Comparison of ENCODE assay signal across 8 cellular contexts in genomic region chr4:2536193-2537010, GRCh38. TPM values are rescaled to one million over a fixed set of nuclear protein-coding genes. Genes with fewer than 3 reads are reported as not detected.
A peak's percentile ranks its signal among the peaks of the same experiment; 100 is the strongest.
DNase-seq lines count a peak whose midpoint lies in the region; ATAC-seq and TF ChIP-seq lines count a peak whose summit lies in the region.

TSS of gene FAM193A (plus strand) at chr4:2536647. CDS start at chr4:2536916, 269 bp downstream.

- H3K27ac ChIP-seq in upper lobe of left lung = peak within 1 kb of the TSS; percentile 89 to 97 (median 93)

- peak within 1 kb of the TSS; percentile 94 for H3K27ac Mint-ChIP-seq in T-helper 1 cell treated with Interleukin-12 subunit alpha and Interleukin-12 subunit beta and Interleukin-4 antibody, amounts not matched to agents 30 μg/mL and 1 μg/mL, for 36 hours

- DNase-seq in NCI-H1694 treated with DMSO at 0.1 percent for 48 hours (lab: John Stamatoyannopoulos, UW) = peak; percentile 93
- DNase-seq in amniotic stem cell (lab: John Stamatoyannopoulos, UW) = peak; percentile 96
- DNase-seq in left cardiac atrium = peak; percentile 99
- peak; percentile 100 for DNase-seq in posterior vena cava (ENCODE audit: low spot score)
- peak; percentile 99 to 100 for DNase-seq in upper lobe of left lung

- no peaks in the 10 kb centered on the region for H3K9me3 ChIP-seq in upper lobe of left lung

- H3K4me1 Mint-ChIP-seq in T-helper 1 cell treated with Interleukin-12 subunit alpha and Interleukin-12 subunit beta and Interleukin-4 antibody, amounts not matched to agents 30 μg/mL and 1 μg/mL, for 36 hours (ENCODE audit: low read depth) = peaks cover 13% of the 10 kb centered on the region

- TF ChIP-seq POLR2A in upper lobe of left lung (IDR thresholded peaks at IDR 0.05) = peak in 2 of 4 donors; percentile 5 to 73

- no peaks in the 10 kb centered on the region for H3K9me3 Mint-ChIP-seq in T-helper 1 cell treated with Interleukin-12 subunit alpha and Interleukin-12 subunit beta and Interleukin-4 antibody, amounts not matched to agents 30 μg/mL and 1 μg/mL, for 36 hours

- TF ChIP-seq EP300 in upper lobe of left lung (IDR thresholded peaks at IDR 0.05) = peak in 1 of 4 donors; percentile 18

- peaks cover 22 to 33% (median 24%) of the 10 kb centered on the region in 4 donors for H3K4me1 ChIP-seq in upper lobe of left lung

- peak; percentile 69 for ATAC-seq in GM18499 (IDR thresholded peaks at IDR 0.05; ENCODE audit: insufficient read depth, unreplicated experiment)
- ATAC-seq in HG02938 (IDR thresholded peaks at IDR 0.05; ENCODE audit: unreplicated experiment) = peak; percentile 80
- peak; percentile 97 to 98 for ATAC-seq in left cardiac atrium
- ATAC-seq in upper lobe of left lung (ENCODE audit: low FRiP score in 2 of 2) = peak; percentile 98 to 100

- WGBS in upper lobe of left lung, 2 donors = 6% methylated on average over 16 of the region's 106 CpGs; no CpG with 5 or more reads in 1 of the 2 donors

- H3K4me3 Mint-ChIP-seq in T-helper 1 cell treated with Interleukin-12 subunit alpha and Interleukin-12 subunit beta and Interleukin-4 antibody, amounts not matched to agents 30 μg/mL and 1 μg/mL, for 36 hours = peak within 1 kb of the TSS; percentile 88

- intact Hi-C loops in left cardiac atrium (cut with DNase I) = loop anchor here in 1 of 2 donors (10.0 kb wide), 1 partner anchor 72 kb away; the partner anchor contains the start of gene RNF4
- intact Hi-C loops in posterior vena cava (cut with DNase I) = no loop called here

- H3K4me3 ChIP-seq in upper lobe of left lung = peak within 1 kb of the TSS; percentile 82 to 97 (median 94)

- no peaks in the 10 kb centered on the region for H3K36me3 ChIP-seq in upper lobe of left lung

- no peaks in the 10 kb centered on the region for H3K36me3 Mint-ChIP-seq in T-helper 1 cell treated with Interleukin-12 subunit alpha and Interleukin-12 subunit beta and Interleukin-4 antibody, amounts not matched to agents 30 μg/mL and 1 μg/mL, for 36 hours (ENCODE audit: low read depth)

- TF ChIP-seq CTCF in upper lobe of left lung (IDR thresholded peaks at IDR 0.05) = peak in 3 of 6 experiments; percentile 23 to 28 (median 24)

- no peaks in the 10 kb centered on the region for H3K27me3 Mint-ChIP-seq in T-helper 1 cell treated with Interleukin-12 subunit alpha and Interleukin-12 subunit beta and Interleukin-4 antibody, amounts not matched to agents 30 μg/mL and 1 μg/mL, for 36 hours (ENCODE audit: low read depth)

- no peaks in the 10 kb centered on the region for H3K27me3 ChIP-seq in upper lobe of left lung

RNA-seq across cellular contexts. Expression of gene FAM193A, which starts in this region (rescaled TPM):
- total RNA-seq in left cardiac atrium (10 to 100 TPM; 15.1 to 16.6 TPM), posterior vena cava (10 to 100 TPM; 18.6 to 20.3 TPM), upper lobe of left lung (10 to 100 TPM; 23.7 to 87.0 (median 27.1) TPM)

Comparison
In these comparisons a context has a peak if more than half of its experiments do, and no peak if none do; other contexts are left out.
1. Peak in every context shown above with its lines: DNase-seq, ATAC-seq, H3K4me3 ChIP-seq and H3K27ac ChIP-seq.